In the genomic region with DNA sequence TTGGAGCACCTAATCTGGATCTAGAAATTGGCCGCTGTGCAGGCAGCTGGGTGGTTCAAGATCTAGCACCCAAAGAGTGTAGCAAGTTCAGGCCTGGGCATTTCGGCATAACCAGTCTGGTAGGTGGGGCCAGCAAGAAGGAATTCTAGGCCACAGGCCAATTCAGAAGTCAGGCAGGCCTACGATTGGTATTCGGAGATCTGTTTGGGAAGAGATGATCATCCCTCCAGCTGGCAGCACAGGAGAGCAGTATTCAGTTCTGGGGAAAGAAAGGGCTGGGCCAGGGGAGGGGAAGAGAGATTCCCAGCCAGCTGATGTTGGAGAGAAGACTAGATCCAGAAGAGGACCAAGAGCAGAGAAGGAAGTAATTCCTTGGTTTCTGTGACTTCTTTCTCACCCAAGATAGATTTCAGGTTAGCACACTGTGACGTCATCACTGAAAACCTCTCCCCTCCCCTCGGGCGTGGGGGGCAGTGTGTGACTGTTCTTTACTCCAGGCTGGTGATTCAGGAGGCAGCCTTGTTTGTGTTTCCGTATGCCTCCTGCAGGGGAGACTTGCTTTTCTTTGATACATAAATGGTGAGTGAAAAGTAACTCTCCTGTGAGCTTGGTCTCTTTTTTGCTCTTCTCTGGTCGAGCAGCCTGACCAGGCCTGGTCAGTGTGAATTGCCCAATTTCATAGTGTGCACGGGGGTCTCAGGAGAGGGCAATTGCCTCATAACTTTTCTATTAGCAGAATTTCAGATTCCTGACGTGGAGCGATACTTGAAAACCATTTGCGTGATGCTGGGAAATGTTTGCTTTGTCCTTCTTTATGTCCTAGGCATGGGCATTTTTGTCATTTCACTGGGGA, we compare ENCODE assay signal across 1 cellular context.
TF ChIP-seq lines count a peak whose summit lies in the region.

No MANE protein-coding gene starts in this region.

TF ChIP-seq in HEK293, 187 proteins besides CTCF, POLR2A, EP300 and RAD21 (continued from another document):
- no peak; the same call in 1 of the 2 replicates for TF ChIP-seq ZBTB10 (tag by site-specific recombination; IDR thresholded peaks at IDR 0.05)
- no peak for TF ChIP-seq ZNF221 (tag by site-specific recombination; IDR thresholded peaks at IDR 0.05; ENCODE audit: borderline replicate concordance)
- TF ChIP-seq ZNF510 (tag by site-specific recombination; IDR thresholded peaks at IDR 0.05; ENCODE audit: insufficient replicate concordance), result no peak
- peak; percentile 75 for TF ChIP-seq IKZF3 (tag by site-specific recombination; IDR thresholded peaks at IDR 0.05)
- 0 out of 2 replicates have a peak, but pooled peaks have one; percentile 14 for TF ChIP-seq ZNF660 (tag by site-specific recombination; IDR thresholded peaks at IDR 0.05)
- TF ChIP-seq ZBTB8A (tag by site-specific recombination; IDR thresholded peaks at IDR 0.05), result no peak
- no peak for TF ChIP-seq SCRT2 (tag by site-specific recombination; IDR thresholded peaks at IDR 0.05)
- no peak for TF ChIP-seq ZNF596 (tag by site-specific recombination; IDR thresholded peaks at IDR 0.05)
- TF ChIP-seq ZNF610 (tag by site-specific recombination; IDR thresholded peaks at IDR 0.05; ENCODE audit: borderline replicate concordance), result no peak
- peak; percentile 32; the same call in 1 of the 2 replicates for TF ChIP-seq ZEB2 (tag by site-specific recombination; IDR thresholded peaks at IDR 0.05)
- TF ChIP-seq ZSCAN4 (tag by site-specific recombination; IDR thresholded peaks at IDR 0.05), result no peak
- peak; percentile 71 for TF ChIP-seq GLIS1 (tag by site-specific recombination; IDR thresholded peaks at IDR 0.05)
- TF ChIP-seq ZNF114 (tag by site-specific recombination; IDR thresholded peaks at IDR 0.05), result no peak
- peak; percentile 85 for TF ChIP-seq ZNF398 (tag by site-specific recombination; IDR thresholded peaks at IDR 0.05)
- peak; percentile 51 for TF ChIP-seq OSR2 (tag by site-specific recombination; IDR thresholded peaks at IDR 0.05)
- TF ChIP-seq ZNF155 (tag by site-specific recombination; IDR thresholded peaks at IDR 0.05), result no peak
- peak; percentile 86 for TF ChIP-seq ZBTB17 (tag by site-specific recombination; IDR thresholded peaks at IDR 0.05)
- TF ChIP-seq ATF2 (tag by site-specific recombination; IDR thresholded peaks at IDR 0.05; ENCODE audit: low read depth), result peak; percentile 97
- TF ChIP-seq ZNF600 (tag by site-specific recombination; IDR thresholded peaks at IDR 0.05), result peak; percentile 71
- TF ChIP-seq GLIS2 (tag by site-specific recombination; IDR thresholded peaks at IDR 0.05), result peak; percentile 55
- no peak for TF ChIP-seq KLF16 (tag by site-specific recombination; IDR thresholded peaks at IDR 0.05)
- TF ChIP-seq, protein P1, sequence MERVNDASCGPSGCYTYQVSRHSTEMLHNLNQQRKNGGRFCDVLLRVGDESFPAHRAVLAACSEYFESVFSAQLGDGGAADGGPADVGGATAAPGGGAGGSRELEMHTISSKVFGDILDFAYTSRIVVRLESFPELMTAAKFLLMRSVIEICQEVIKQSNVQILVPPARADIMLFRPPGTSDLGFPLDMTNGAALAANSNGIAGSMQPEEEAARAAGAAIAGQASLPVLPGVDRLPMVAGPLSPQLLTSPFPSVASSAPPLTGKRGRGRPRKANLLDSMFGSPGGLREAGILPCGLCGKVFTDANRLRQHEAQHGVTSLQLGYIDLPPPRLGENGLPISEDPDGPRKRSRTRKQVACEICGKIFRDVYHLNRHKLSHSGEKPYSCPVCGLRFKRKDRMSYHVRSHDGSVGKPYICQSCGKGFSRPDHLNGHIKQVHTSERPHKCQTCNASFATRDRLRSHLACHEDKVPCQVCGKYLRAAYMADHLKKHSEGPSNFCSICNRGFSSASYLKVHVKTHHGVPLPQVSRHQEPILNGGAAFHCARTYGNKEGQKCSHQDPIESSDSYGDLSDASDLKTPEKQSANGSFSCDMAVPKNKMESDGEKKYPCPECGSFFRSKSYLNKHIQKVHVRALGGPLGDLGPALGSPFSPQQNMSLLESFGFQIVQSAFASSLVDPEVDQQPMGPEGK (tag by site-specific recombination; IDR thresholded peaks at IDR 0.05), result peak; percentile 47
- 0 out of 2 replicates have a peak, but pooled peaks have one; percentile 20 for TF ChIP-seq ZNF335 (tag by site-specific recombination; conservative IDR thresholded peaks at IDR 0.05)
- no peak for TF ChIP-seq ZNF473 (tag by site-specific recombination; IDR thresholded peaks at IDR 0.05)
